Comparison of ENCODE assay signal across 21 cellular contexts in the genomic region with DNA sequence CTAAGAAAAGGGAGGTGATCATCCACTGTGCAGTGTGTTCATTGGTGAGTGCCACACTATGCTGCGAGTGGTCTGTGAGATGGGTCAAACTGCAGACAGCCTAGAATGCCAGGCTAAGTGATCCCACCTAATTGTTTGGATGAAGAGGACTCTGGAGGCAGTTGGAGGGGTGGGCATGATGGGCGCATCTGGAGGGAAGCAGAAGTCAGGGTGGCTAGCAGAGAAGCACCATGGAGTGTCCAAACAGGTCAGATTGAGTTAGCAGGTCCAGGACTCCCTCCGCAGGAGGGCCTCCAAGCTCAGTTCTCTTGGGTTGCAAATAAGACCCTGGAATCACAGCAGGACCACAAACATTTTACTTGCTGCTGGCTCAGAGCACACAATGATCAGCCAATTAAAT. TPM values are rescaled to one million over a fixed set of nuclear protein-coding genes. Genes with fewer than 3 reads are reported as not detected.
DNase-seq lines count a peak whose midpoint lies in the region; ATAC-seq and TF ChIP-seq lines count a peak whose summit lies in the region.
"Had no signal": no experiment of that assay in that cellular context is flagged by ENCODE, and none has a peak within 500 bp of the region (broad histone marks: within the 10 kb centered on the region; RNA-seq: fewer than 3 reads in every experiment).

No MANE protein-coding gene starts in this region.

- H2BK5ac ChIP-seq in mesenchymal stem cell (ENCODE audit: low read depth, low read length, poor library complexity, severe bottlenecking): no peak overlapping the region

- H3K14ac ChIP-seq in mesenchymal stem cell (ENCODE audit: low read length in 2 of 2): no peak overlapping the region

- no peak for ATAC-seq in activated CD8-positive, alpha-beta memory T cell treated with anti-CD3 and anti-CD28 coated beads, Interleukin-2, amount 10 ng/mL, durations not matched to agents 7 days and 5 days
- ATAC-seq in WTC11 (peak; percentile 44; the same call in 1 of the 2 replicates), gastroesophageal sphincter (no peak)
- ATAC-seq: Panc1 had no signal

- no peak for TF ChIP-seq EP300 in gastroesophageal sphincter (IDR thresholded peaks at IDR 0.05)

- POLR2A ChIA-PET in WTC11 (lab: Charles Lee): interaction anchor here (0.5 kb wide), 1 partner anchor 517 kb away, joined by 7 read pairs; no protein-coding TSS in a partner anchor

- no peak for TF ChIP-seq POLR2A in gastroesophageal sphincter (IDR thresholded peaks at IDR 0.05)

- H3K4ac ChIP-seq in mesenchymal stem cell (ENCODE audit: low read depth in 1 of 2, low read length in 2 of 2): no peak overlapping the region

- H3K27me3 ChIP-seq in mesenchymal stem cell (ENCODE audit: control insufficient read depth in 1 of 2, insufficient read depth in 1 of 2, low read length in 2 of 2): peaks cover 4 to 17% of the 10 kb centered on the region in 2 experiments
- H3K27me3 ChIP-seq in gastroesophageal sphincter: no peaks in the 10 kb centered on the region
- H3K27me3 ChIP-seq in BE2C: no peaks in the 10 kb centered on the region
- H3K27me3 ChIP-seq: BLaER1 had no signal

- CTCF ChIA-PET in activated CD8-positive, alpha-beta memory T cell treated with anti-CD3 and anti-CD28 coated beads, Interleukin-2, amount 10 ng/mL, durations not matched to agents 7 days and 5 days (lab: Charles Lee): no interaction called here
- CTCF ChIA-PET in WTC11 (lab: Charles Lee): interaction anchor here (0.7 to 1.2 kb wide), 3 partner anchors 17 to 255 kb away, joined by 3 to 4 read pairs (median 3); no protein-coding TSS in a partner anchor

- WGBS in mesenchymal stem cell: 83% methylated on average over 3 of the region's 3 CpGs
- 100% methylated on average over 1 of the region's 3 CpGs; no CpG with 5 or more reads in 1 of the 2 donors for WGBS in gastroesophageal sphincter (ENCODE audit: low coverage in 1 of 2), 2 donors

- H3K36me3 ChIP-seq in mesenchymal stem cell (ENCODE audit: control insufficient read depth in 1 of 2, insufficient read depth in 2 of 2, low read depth in 1 of 2, low read length in 2 of 2): no peaks in the 10 kb centered on the region
- H3K36me3 ChIP-seq in gastroesophageal sphincter: no peaks in the 10 kb centered on the region
- H3K36me3 ChIP-seq in BE2C: no peaks in the 10 kb centered on the region
- H3K36me3 ChIP-seq: BLaER1 had no signal

- peak overlapping the region in 1 of 2 experiments; percentile 5 for H3K18ac ChIP-seq in mesenchymal stem cell (ENCODE audit: low read depth in 1 of 2, low read length in 2 of 2)

- H3K9ac ChIP-seq in mesenchymal stem cell (ENCODE audit: low read length): no peak overlapping the region
- H3K9ac ChIP-seq: BLaER1, KMS-11 had no signal

- no peaks in the 10 kb centered on the region for H3K9me3 Mint-ChIP-seq in activated CD8-positive, alpha-beta memory T cell treated with anti-CD3 and anti-CD28 coated beads, Interleukin-2, amount 10 ng/mL, durations not matched to agents 7 days and 5 days (ENCODE audit: low read depth)
- peaks cover 5% of the 10 kb centered on the region for H3K9me3 Mint-ChIP-seq in WTC11
- no peaks in the 10 kb centered on the region for H3K9me3 Mint-ChIP-seq in HFFc6

- no peaks in the 10 kb centered on the region for H3K4me1 Mint-ChIP-seq in activated CD8-positive, alpha-beta memory T cell treated with anti-CD3 and anti-CD28 coated beads, Interleukin-2, amount 10 ng/mL, durations not matched to agents 7 days and 5 days
- H3K4me1 Mint-ChIP-seq in WTC11 (peaks cover 16% of the 10 kb centered on the region), HFFc6 (ENCODE audit: low read depth) (0 out of 2 replicates have a peak, but pooled peaks cover 3% of the 10 kb centered on the region)

- H3K23ac ChIP-seq in mesenchymal stem cell (ENCODE audit: low read length in 2 of 2): no peak overlapping the region

- H2AFZ ChIP-seq in mesenchymal stem cell (ENCODE audit: low read depth, low read length): no peak overlapping the region

- H3K27ac Mint-ChIP-seq in activated CD8-positive, alpha-beta memory T cell treated with anti-CD3 and anti-CD28 coated beads, Interleukin-2, amount 10 ng/mL, durations not matched to agents 7 days and 5 days: no peak overlapping the region
- H3K27ac Mint-ChIP-seq in WTC11: no peak overlapping the region; the same call in 1 of the 2 replicates
- no peak overlapping the region for H3K27ac Mint-ChIP-seq in HFFc6
- H3K27ac Mint-ChIP-seq: CD4-positive, alpha-beta T cell had no signal

- no peak overlapping the region for H2BK120ac ChIP-seq in mesenchymal stem cell (ENCODE audit: low read depth, low read length)

- H2AK5ac ChIP-seq in mesenchymal stem cell (ENCODE audit: low read length, severe bottlenecking): no peak overlapping the region

- no peak overlapping the region for H4K8ac ChIP-seq in mesenchymal stem cell (ENCODE audit: low read length)

- no peak overlapping the region for H3K4me3 Mint-ChIP-seq in activated CD8-positive, alpha-beta memory T cell treated with anti-CD3 and anti-CD28 coated beads, Interleukin-2, amount 10 ng/mL, durations not matched to agents 7 days and 5 days
- H3K4me3 Mint-ChIP-seq in WTC11: no peak overlapping the region
- H3K4me3 Mint-ChIP-seq in HFFc6: no peak overlapping the region
- H3K4me3 Mint-ChIP-seq: CD4-positive, alpha-beta T cell had no signal

- TF ChIP-seq CTCF in WTC11 (IDR thresholded peaks at IDR 0.05): no peak
- TF ChIP-seq CTCF in gastroesophageal sphincter (IDR thresholded peaks at IDR 0.05): no peak
- no peak for TF ChIP-seq CTCF in HFFc6 (IDR thresholded peaks at IDR 0.05)
- TF ChIP-seq CTCF in BE2C (IDR thresholded peaks at IDR 0.05; ENCODE audit: low read depth, low read length): no peak

- H3K4me1 ChIP-seq in mesenchymal stem cell (ENCODE audit: control insufficient read depth, insufficient read depth, low read depth, low read length) (peaks cover 5% of the 10 kb centered on the region), gastroesophageal sphincter (peaks cover 0 to 13% (median 0%) of the 10 kb centered on the region in 3 donors), BE2C (no peaks in the 10 kb centered on the region)
- H3K4me1 ChIP-seq: BLaER1, Caco-2 had no signal

- H3K79me1 ChIP-seq in mesenchymal stem cell (replicated peaks; ENCODE audit: low read length, poor library complexity, severe bottlenecking): no peaks in the 10 kb centered on the region

- peak overlapping the region in 1 of 2 experiments; percentile 7 for H2BK12ac ChIP-seq in mesenchymal stem cell (ENCODE audit: low read length in 2 of 2)

- no peaks in the 10 kb centered on the region for H3K36me3 Mint-ChIP-seq in activated CD8-positive, alpha-beta memory T cell treated with anti-CD3 and anti-CD28 coated beads, Interleukin-2, amount 10 ng/mL, durations not matched to agents 7 days and 5 days
- H3K36me3 Mint-ChIP-seq in WTC11: no peaks in the 10 kb centered on the region
- no peaks in the 10 kb centered on the region for H3K36me3 Mint-ChIP-seq in HFFc6 (ENCODE audit: low read depth)

- no peak overlapping the region for H2BK15ac ChIP-seq in mesenchymal stem cell (ENCODE audit: low read depth, poor library complexity, severe bottlenecking)

- no peak overlapping the region for H3K27ac ChIP-seq in mesenchymal stem cell (ENCODE audit: low read length, poor library complexity, severe bottlenecking)
- H3K27ac ChIP-seq in gastroesophageal sphincter: no peak overlapping the region
- H3K27ac ChIP-seq: BLaER1, KMS-11 had no signal

- peak overlapping the region; percentile 4 for H4K91ac ChIP-seq in mesenchymal stem cell (ENCODE audit: low read length)

- H3K9me3 ChIP-seq in mesenchymal stem cell (ENCODE audit: control insufficient read depth, low read length) (no peaks in the 10 kb centered on the region), gastroesophageal sphincter (no peaks in the 10 kb centered on the region), BE2C (no peaks in the 10 kb centered on the region)
- H3K9me3 ChIP-seq: BLaER1, Caco-2 had no signal

- DNase-seq in activated CD8-positive, alpha-beta memory T cell treated with anti-CD3 and anti-CD28 coated beads, Interleukin-2, amount 10 ng/mL, durations not matched to agents 7 days and 5 days: peak; percentile 23
- DNase-seq in activated CD8-positive, alpha-beta memory T cell treated with anti-CD3 and anti-CD28 coated beads, Interleukin-2, amount 50 U/mL, for 48 hours: no peak
- DNase-seq in WTC11 (ENCODE audit: low spot score) (no peak), mesenchymal stem cell (no peak), HFFc6 (no peak), BE2C (no peak)
- DNase-seq: DMS 273 treated with DMSO at 0.1 percent for 48 hours; DMS79 treated with DMSO at 0.1 percent for 48 hours; HCEC 1CT; NCI-H1105; NCI-H1694; NCI-H446; NCI-H526; NK-92 treated with Interleukin-12 subunit alpha and Interleukin-12 subunit beta, amount 100 ng/mL, for 24 hours; SIG-M5 had no signal

- H3K27me3 Mint-ChIP-seq in activated CD8-positive, alpha-beta memory T cell treated with anti-CD3 and anti-CD28 coated beads, Interleukin-2, amount 10 ng/mL, durations not matched to agents 7 days and 5 days: peaks cover 13% of the 10 kb centered on the region
- no peaks in the 10 kb centered on the region; the same call in 1 of the 2 replicates for H3K27me3 Mint-ChIP-seq in WTC11 (ENCODE audit: low read depth)
- peaks cover 5% of the 10 kb centered on the region for H3K27me3 Mint-ChIP-seq in HFFc6 (ENCODE audit: insufficient read depth)
- H3K27me3 Mint-ChIP-seq: CD4-positive, alpha-beta T cell had no signal

- H3K4me3 ChIP-seq in mesenchymal stem cell (ENCODE audit: insufficient read depth in 1 of 2, low read depth in 1 of 2, low read length in 2 of 2) (no peak overlapping the region), gastroesophageal sphincter (no peak overlapping the region), BE2C (ENCODE audit: low read depth, low read length) (no peak overlapping the region)
- H3K4me3 ChIP-seq: BLaER1 had no signal

- H3K4me2 ChIP-seq in mesenchymal stem cell (ENCODE audit: low read length, poor library complexity, severe bottlenecking): no peak overlapping the region
- H3K4me2 ChIP-seq: BLaER1, KMS-11 had no signal

TF ChIP-seq in WTC11, 78 proteins besides CTCF, POLR2A, EP300 and RAD21 (continues in another document):
- TF ChIP-seq, protein P1, sequence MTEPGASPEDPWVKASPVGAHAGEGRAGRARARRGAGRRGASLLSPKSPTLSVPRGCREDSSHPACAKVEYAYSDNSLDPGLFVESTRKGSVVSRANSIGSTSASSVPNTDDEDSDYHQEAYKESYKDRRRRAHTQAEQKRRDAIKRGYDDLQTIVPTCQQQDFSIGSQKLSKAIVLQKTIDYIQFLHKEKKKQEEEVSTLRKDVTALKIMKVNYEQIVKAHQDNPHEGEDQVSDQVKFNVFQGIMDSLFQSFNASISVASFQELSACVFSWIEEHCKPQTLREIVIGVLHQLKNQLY (CRISPR knock-in tag; IDR thresholded peaks at IDR 0.05): no peak
- no peak for TF ChIP-seq IRF2 (CRISPR knock-in tag; IDR thresholded peaks at IDR 0.05; ENCODE audit: borderline replicate concordance, low read depth)

RNA-seq across cellular contexts. Expression of gene ANGPTL2, which starts 19.9 kb away (rescaled TPM):
- not detected for total RNA-seq in activated CD8-positive, alpha-beta memory T cell treated with anti-CD3 and anti-CD28 coated beads, Interleukin-2, amount 10 ng/mL, durations not matched to agents 7 days and 5 days
- total RNA-seq in WTC11 (2021) (4.5 to 6.7 TPM (median 6.3 TPM) in 3 replicates), gastroesophageal sphincter (10 to 100 TPM; 36.5 to 52.5 (median 50.8) TPM)
- polyA plus RNA-seq in mesenchymal stem cell (2013, experiment 1 of 2): 40.8 TPM
- 41.1 TPM for polyA plus RNA-seq in mesenchymal stem cell (2013, experiment 2 of 2)
- total RNA-seq in HFFc6 (2021; fragmentation: NEBNext Ultra II Directional; extraction: Animal tissue kit (Norgen Biotek cat#: 25700)): 10 to 100 TPM; 15.0 to 20.9 (median 19.4) TPM
- 6.8 TPM for polyA plus RNA-seq in BE2C (2012; ENCODE audit: insufficient read depth, insufficient read length, low read depth)
- total RNA-seq: Caco-2; CD4-positive, alpha-beta T cell had no signal
